In genomic region chr1:87336623-87337067, GRCh38 we compare ENCODE assay signal across 1 cellular context.
A peak's percentile ranks its signal among the peaks of the same experiment; 100 is the strongest.
TF ChIP-seq lines count a peak whose summit lies in the region.

No MANE protein-coding gene starts in this region.

TF ChIP-seq in GM12878, 131 proteins besides CTCF, POLR2A, EP300 and RAD21 (continued from another document):
- TF ChIP-seq MLLT1 (IDR thresholded peaks at IDR 0.05) (peak; percentile 57; the same call in 1 of the 2 replicates), NFYA (IDR thresholded peaks at IDR 0.05; ENCODE audit: borderline replicate concordance, low read depth, low read length) (no peak), BCL11A (IDR thresholded peaks at IDR 0.05; ENCODE audit: low read depth, low read length) (0 out of 2 replicates have a peak, but pooled peaks have one; percentile 9), MTA2 (IDR thresholded peaks at IDR 0.05; ENCODE audit: low read depth) (peak; percentile 80)
